Comparison of ENCODE assay signal across 8 cellular contexts in genomic region chr1:10400013-10400412, GRCh38. TPM values are rescaled to one million over a fixed set of nuclear protein-coding genes. Genes with fewer than 3 reads are reported as not detected.
DNase-seq lines count a peak whose midpoint lies in the region; ATAC-seq and TF ChIP-seq lines count a peak whose summit lies in the region.

No MANE protein-coding gene starts in this region.

- in situ Hi-C loops in astrocyte of the spinal cord (cut with HindIII; ENCODE audit: low sequenced_read_pairs) = no loop called here

- H3K27me3 Mint-ChIP-seq in activated naive CD4-positive, alpha-beta T cell treated with anti-CD3 and anti-CD28 coated beads for 36 hours (ENCODE audit: low read depth) = no peaks in the 10 kb centered on the region
- no peaks in the 10 kb centered on the region for H3K27me3 Mint-ChIP-seq in memory B cell

- peaks cover 13 to 28% (median 20%) of the 10 kb centered on the region in 4 donors for H3K4me1 ChIP-seq in upper lobe of left lung

- TF ChIP-seq CTCF in astrocyte of the spinal cord (IDR thresholded peaks at IDR 0.05; ENCODE audit: low read depth, low read length) (no peak), upper lobe of left lung (IDR thresholded peaks at IDR 0.05) (no peak)

- WGBS in upper lobe of left lung, 2 donors = 57 to 58% methylated on average over 8 of the region's 8 CpGs

- TF ChIP-seq EP300 in upper lobe of left lung (IDR thresholded peaks at IDR 0.05) = no peak

- H3K36me3 Mint-ChIP-seq in activated naive CD4-positive, alpha-beta T cell treated with anti-CD3 and anti-CD28 coated beads for 36 hours (ENCODE audit: low read depth) = peaks cover 25% of the 10 kb centered on the region
- peaks cover 10% of the 10 kb centered on the region for H3K36me3 Mint-ChIP-seq in memory B cell

- H3K36me3 ChIP-seq in upper lobe of left lung = peaks cover 15 to 25% (median 24%) of the 10 kb centered on the region in 4 donors

- intact Hi-C loops in activated naive CD4-positive, alpha-beta T cell treated with anti-CD3 and anti-CD28 coated beads for 36 hours (cut with micrococcal nuclease) = no loop called here

- TF ChIP-seq POLR2A in upper lobe of left lung (IDR thresholded peaks at IDR 0.05) = no peak

- ATAC-seq in memory B cell (ENCODE audit: low read depth) = no peak
- no peak for ATAC-seq in upper lobe of left lung (ENCODE audit: low FRiP score in 2 of 2)

- H3K27me3 ChIP-seq in upper lobe of left lung = no peaks in the 10 kb centered on the region

- H3K4me1 Mint-ChIP-seq in activated naive CD4-positive, alpha-beta T cell treated with anti-CD3 and anti-CD28 coated beads for 36 hours (ENCODE audit: low read depth) = peaks cover 25% of the 10 kb centered on the region
- peaks cover 11% of the 10 kb centered on the region for H3K4me1 Mint-ChIP-seq in memory B cell

- H3K4me3 ChIP-seq in astrocyte of the spinal cord (ENCODE audit: low read depth, low read length) = peak overlapping the region; percentile 81
- peak overlapping the region in 3 of 4 donors; percentile 75 to 96 (median 87) for H3K4me3 ChIP-seq in upper lobe of left lung

- DNase-seq in activated naive CD4-positive, alpha-beta T cell treated with anti-CD3 and anti-CD28 coated beads for 36 hours = no peak
- no peak for DNase-seq in activated naive CD4-positive, alpha-beta T cell (lab: John Stamatoyannopoulos, UW)
- DNase-seq in astrocyte of the spinal cord (ENCODE audit: low read depth, low spot score) = no peak
- no peak for DNase-seq in memory B cell (ENCODE audit: low spot score in 2 of 2)
- DNase-seq in upper lobe of left lung = no peak
- no peak for DNase-seq in midbrain (lab: John Stamatoyannopoulos, UW)
- DNase-seq in cerebellar cortex (ENCODE audit: low spot score) = no peak
- no peak for DNase-seq in NCI-H1436 (lab: John Stamatoyannopoulos, UW)

- H3K9me3 ChIP-seq in upper lobe of left lung = no peaks in the 10 kb centered on the region

- no peaks in the 10 kb centered on the region for H3K9me3 Mint-ChIP-seq in activated naive CD4-positive, alpha-beta T cell treated with anti-CD3 and anti-CD28 coated beads for 36 hours
- no peaks in the 10 kb centered on the region for H3K9me3 Mint-ChIP-seq in memory B cell

- no peak overlapping the region for H3K27ac Mint-ChIP-seq in activated naive CD4-positive, alpha-beta T cell treated with anti-CD3 and anti-CD28 coated beads for 36 hours
- peak overlapping the region; percentile 62 for H3K27ac Mint-ChIP-seq in memory B cell

- CTCF ChIA-PET in activated naive CD4-positive, alpha-beta T cell treated with anti-CD3 and anti-CD28 coated beads for 36 hours (lab: Charles Lee) = interaction anchor here (0.6 to 1.5 kb wide), 3 partner anchors 12 to 525 kb away, joined by 4 to 6 read pairs (median 5); no protein-coding TSS in a partner anchor

- H3K27ac ChIP-seq in upper lobe of left lung = peak overlapping the region; percentile 91 to 95 (median 92)

- H3K4me3 Mint-ChIP-seq in activated naive CD4-positive, alpha-beta T cell treated with anti-CD3 and anti-CD28 coated beads for 36 hours = peak overlapping the region; percentile 83
- H3K4me3 Mint-ChIP-seq in memory B cell = peak overlapping the region; percentile 93

RNA-seq across cellular contexts. Expression of gene PGD, which starts 1.1 kb away (rescaled TPM):
- total RNA-seq in activated naive CD4-positive, alpha-beta T cell treated with anti-CD3 and anti-CD28 coated beads for 36 hours = 100 to 1,000 TPM in 1 of 2 experiments, 10 to 100 TPM in 1; 94.8 to 101 TPM
- 100 to 1,000 TPM; 118 to 211 (median 183) TPM for total RNA-seq in upper lobe of left lung

RNA-seq across cellular contexts. Expression of gene CENPS, which starts 30.2 kb away (rescaled TPM):
- 10 to 100 TPM; 21.5 to 23.4 TPM for total RNA-seq in activated naive CD4-positive, alpha-beta T cell treated with anti-CD3 and anti-CD28 coated beads for 36 hours
- total RNA-seq in upper lobe of left lung = 10 to 100 TPM in 5 of 6 donors, 1 to 10 TPM in 1; 1.4 to 23.0 (median 14.3) TPM

RNA-seq across cellular contexts. Expression of gene CORT, which starts 49.8 kb away (rescaled TPM):
- under 1 TPM; 0.29 to 0.47 TPM for total RNA-seq in activated naive CD4-positive, alpha-beta T cell treated with anti-CD3 and anti-CD28 coated beads for 36 hours
- under 1 TPM in 2 of 6 donors, not detected in 4; 0.26 to 0.59 TPM for total RNA-seq in upper lobe of left lung
